In genomic region chr19:18521692-18522123, GRCh38 we compare ENCODE assay signal across 8 cellular contexts. TPM values are rescaled to one million over a fixed set of nuclear protein-coding genes. Genes with fewer than 3 reads are reported as not detected.
DNase-seq lines count a peak whose midpoint lies in the region; ATAC-seq, FAIRE-seq and TF ChIP-seq lines count a peak whose summit lies in the region.

Gene ELL, minus strand, starts transcription at chr19:18522070. Its CDS starts 15 bp downstream, at chr19:18522055.

- no peaks in the 10 kb centered on the region for H3K27me3 ChIP-seq in esophagus (ENCODE audit: control insufficient read depth in 1 of 2, insufficient read depth in 2 of 2, low read length in 2 of 2)
- no peaks in the 10 kb centered on the region for H3K27me3 ChIP-seq in neutrophil

- ATAC-seq in A549 (peak; percentile 17 to 26), GM19468 (IDR thresholded peaks at IDR 0.05; ENCODE audit: extremely low read depth, unreplicated experiment) (peak; percentile 3), HG03432 (IDR thresholded peaks at IDR 0.05; ENCODE audit: unreplicated experiment) (no peak)

- no CpG with 5 or more reads among the region's 52 CpGs for WGBS in A549 (ENCODE audit: missing lambda C conversion rate)
- WGBS in esophagus, 2 donors, result 0% methylated on average over 42 to 52 of the region's 52 CpGs

- TF ChIP-seq EP300 in A549 (IDR thresholded peaks at IDR 0.05), result no peak

- FAIRE-seq in A549 (lab: Jason Lieb, UNC), result no peak
- FAIRE-seq in RCC 7860 (lab: Jason Lieb, UNC), result no peak

- H3K4me2 ChIP-seq in A549, result peak within 1 kb of the TSS; percentile 99

- POLR2A ChIA-PET in A549 (lab: Yijun Ruan, JAX), result interaction anchor here (1.0 to 2.4 kb wide), 2 partner anchors 36 to 68 kb away, joined by 5 to 10 read pairs; partner anchors contain the start of gene KXD1

- H3K36me3 ChIP-seq in esophagus (ENCODE audit: control insufficient read depth in 2 of 2, insufficient read depth in 2 of 2, low read length in 1 of 2) (no peaks in the 10 kb centered on the region), neutrophil (no peaks in the 10 kb centered on the region)

- DNase-seq in A549 (ENCODE audit: low read depth in 1 of 2, low spot score in 1 of 2), result no peak
- DNase-seq in MV-4-11 (lab: John Stamatoyannopoulos, UW), result no peak
- no peak for DNase-seq in RCC 7860 (ENCODE audit: low spot score)

- peak; percentile 89 for TF ChIP-seq POLR2A in A549 (IDR thresholded peaks at IDR 0.05; ENCODE audit: low read length)

- H3K4me3 ChIP-seq in A549 (peak within 1 kb of the TSS; percentile 100), esophagus (ENCODE audit: low read depth in 1 of 2, low read length in 2 of 2) (peak within 1 kb of the TSS; percentile 83 to 93), neutrophil (ENCODE audit: low read depth in 1 of 2, low read length in 1 of 2) (peak within 1 kb of the TSS; percentile 95 to 99)

- CTCF ChIA-PET in A549 (lab: Yijun Ruan, JAX), result interaction anchor here (0.6 to 4.0 kb wide), 9 partner anchors 16 to 70 kb away, joined by 3 to 25 read pairs (median 3); no protein-coding TSS in a partner anchor

- H3K9me3 ChIP-seq in A549, result no peaks in the 10 kb centered on the region
- H3K9me3 ChIP-seq in esophagus (ENCODE audit: control insufficient read depth in 2 of 2, insufficient read depth in 1 of 2, low read depth in 1 of 2, low read length in 1 of 2), result no peaks in the 10 kb centered on the region
- H3K9me3 ChIP-seq in neutrophil, result no peaks in the 10 kb centered on the region

- peaks cover 9% of the 10 kb centered on the region for H3K4me1 ChIP-seq in A549
- peaks cover 0 to 3% of the 10 kb centered on the region in 2 donors for H3K4me1 ChIP-seq in esophagus (ENCODE audit: control insufficient read depth in 2 of 2, insufficient read depth in 2 of 2, low read length in 1 of 2)
- peaks cover 40 to 46% of the 10 kb centered on the region in 2 experiments for H3K4me1 ChIP-seq in neutrophil (ENCODE audit: control insufficient read depth in 1 of 2, insufficient read depth in 1 of 2, low read depth in 1 of 2, low read length in 1 of 2)

- no peak for TF ChIP-seq RAD21 in A549 (conservative IDR thresholded peaks at IDR 0.05 in 1 of 2, IDR thresholded peaks at IDR 0.05 in 1 of 2)

- TF ChIP-seq CTCF in A549 (IDR thresholded peaks at IDR 0.05) (no peak), neutrophil (IDR thresholded peaks at IDR 0.05) (no peak)

- H3K27ac ChIP-seq in A549 (peak within 1 kb of the TSS; percentile 96 to 97), esophagus (ENCODE audit: low read depth in 2 of 2, low read length in 1 of 2) (peak within 1 kb of the TSS; percentile 96 to 98), neutrophil (peak within 1 kb of the TSS; percentile 95)

TF ChIP-seq in A549, 52 proteins besides CTCF, POLR2A, EP300 and RAD21 (continues in another document):
- no peak for TF ChIP-seq HDAC2 (IDR thresholded peaks at IDR 0.05)
- TF ChIP-seq REST (IDR thresholded peaks at IDR 0.05), result no peak
- TF ChIP-seq E2F6 (IDR thresholded peaks at IDR 0.05; ENCODE audit: borderline replicate concordance, low read depth), result no peak
- TF ChIP-seq BCL3 (IDR thresholded peaks at IDR 0.05), result peak; percentile 48; the same call in 1 of the 3 replicates
- TF ChIP-seq KDM5A (IDR thresholded peaks at IDR 0.05), result peak; percentile 25; the same call in 1 of the 2 replicates

TF ChIP-seq in PFSK-1, 5 proteins besides CTCF, POLR2A, EP300 and RAD21:
- TF ChIP-seq SIN3A (IDR thresholded peaks at IDR 0.05; ENCODE audit: borderline replicate concordance, insufficient read depth, low read length) (0 out of 2 replicates have a peak, but pooled peaks have one; percentile 23), POLR2AphosphoS5 (IDR thresholded peaks at IDR 0.05; ENCODE audit: low read depth, low read length) (peak; percentile 74), TAF1 (IDR thresholded peaks at IDR 0.05; ENCODE audit: borderline replicate concordance, insufficient read depth, low read length) (peak; percentile 75; the same call in 1 of the 2 replicates), FOXP2 (optimal IDR thresholded peaks at IDR 0.05; ENCODE audit: borderline replicate concordance, extremely low read depth, extremely low read length, insufficient read depth) (no peak), REST (IDR thresholded peaks at IDR 0.05; ENCODE audit: insufficient read depth in 1 of 2, low read depth in 2 of 2, low read length in 2 of 2) (peak in 1 of 2 experiments; percentile 36; a peak in 1 of 4 replicates)

RNA-seq across cellular contexts. Expression of gene ELL, which starts in this region (rescaled TPM):
- 1.1 and 1.6 TPM in 2 replicates for polyA plus RNA-seq in A549 (2011; rRNA removed)
- polyA plus RNA-seq in A549 (2012; cell fraction: cytosol; rRNA removed), result 4.1 and 5.9 TPM in 2 replicates
- 10.6 and 18.2 TPM in 2 replicates for polyA plus RNA-seq in A549 (2012; cell fraction: nucleus; rRNA removed)
- 3.6 to 3.8 TPM (median 3.7 TPM) in 3 replicates for polyA plus RNA-seq in A549 (2017; fragmentation: RNase III; extraction: RNeasy Plus Mini Kit Qiagen cat#74134 plus additional on column Dnase treatment)
- polyA minus RNA-seq in A549 (2011; rRNA and poly(A)+ RNA removed), result 2.4 and 3.6 TPM in 2 replicates
- polyA plus RNA-seq in PFSK-1 (2012; ENCODE audit: insufficient read length, low read depth), result 17.3 TPM
- polyA plus RNA-seq in esophagus, result 1 to 10 TPM; 7.1 to 9.1 TPM
